14 cellular contexts compared by ENCODE assay signal in the genomic region with DNA sequence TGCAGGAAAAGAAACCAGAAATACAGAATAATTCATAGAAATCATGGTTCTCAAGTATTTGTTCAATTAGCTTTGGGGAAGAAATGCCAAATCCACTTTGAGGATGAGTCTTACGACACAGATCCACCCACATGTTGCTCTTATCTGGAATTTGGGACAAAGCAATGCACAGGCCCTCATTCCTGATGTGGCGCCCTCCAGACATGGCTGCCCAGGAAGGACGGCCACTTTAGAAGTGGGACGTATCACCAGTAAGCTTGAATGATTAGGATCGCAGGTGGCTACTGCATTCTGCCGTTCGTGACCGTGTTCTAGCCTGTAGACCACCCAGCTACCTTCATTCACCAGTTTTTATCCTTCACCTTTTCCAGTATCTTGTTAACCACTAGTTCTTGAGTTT. TPM values are rescaled to one million over a fixed set of nuclear protein-coding genes. Genes with fewer than 3 reads are reported as not detected.
A peak's percentile ranks its signal among the peaks of the same experiment; 100 is the strongest.
DNase-seq lines count a peak whose midpoint lies in the region; ATAC-seq and TF ChIP-seq lines count a peak whose summit lies in the region.
"Had no signal": no experiment of that assay in that cellular context is flagged by ENCODE, and none has a peak within 500 bp of the region (broad histone marks: within the 10 kb centered on the region; RNA-seq: fewer than 3 reads in every experiment).

No MANE protein-coding gene starts in this region.

- intact Hi-C loops in OCI-LY7 (cut with micrococcal nuclease; ENCODE audit: unreplicated experiment) (loop anchor here (2.0 to 10.0 kb wide), 4 partner anchors 33 to 338 kb away; a partner anchor contains a TSS), colonic mucosa (cut with DNase I) (no loop called here), left lung (cut with DNase I) (no loop called here)

- no peak overlapping the region for H3K9ac ChIP-seq in colonic mucosa (ENCODE audit: low read depth in 2 of 2, low read length in 2 of 2)

- H3K9me3 ChIP-seq in OCI-LY7 (ENCODE audit: low read length), result no peaks in the 10 kb centered on the region
- no peaks in the 10 kb centered on the region for H3K9me3 ChIP-seq in colonic mucosa
- no peaks in the 10 kb centered on the region for H3K9me3 ChIP-seq in left lung
- H3K9me3 ChIP-seq: uterus had no signal

- peak overlapping the region; percentile 89 for H3K27ac ChIP-seq in OCI-LY7 (ENCODE audit: low read depth, low read length, poor library complexity, severe bottlenecking)
- peak overlapping the region; percentile 67 for H3K27ac ChIP-seq in colonic mucosa
- H3K27ac ChIP-seq in left lung, result no peak overlapping the region
- H3K27ac ChIP-seq: uterus had no signal

- H3K36me3 Mint-ChIP-seq in activated T-cell treated with anti-CD3 and anti-CD28 coated beads, Interleukin-2, amount 50 U/mL, for 72 hours (ENCODE audit: insufficient read depth in 2 of 2), result peaks cover 12 to 42% of the 10 kb centered on the region in 2 donors

- H3K27ac Mint-ChIP-seq in activated T-cell treated with anti-CD3 and anti-CD28 coated beads, Interleukin-2, amount 50 U/mL, for 72 hours, result peak overlapping the region; percentile 99
- H3K27ac Mint-ChIP-seq in stimulated activated naive CD8-positive, alpha-beta T cell treated with anti-CD3 and anti-CD28 coated beads, Interleukin-15, amount 100 ng/mL, for 72 hours, result peak overlapping the region in 1 of 2 donors; percentile 98

- H3K9me3 Mint-ChIP-seq in activated T-cell treated with anti-CD3 and anti-CD28 coated beads, Interleukin-2, amount 50 U/mL, for 72 hours, result no peaks in the 10 kb centered on the region
- no peaks in the 10 kb centered on the region for H3K9me3 Mint-ChIP-seq in stimulated activated naive CD8-positive, alpha-beta T cell treated with anti-CD3 and anti-CD28 coated beads, Interleukin-15, amount 100 ng/mL, for 72 hours

- peak overlapping the region; percentile 94 for H3K4me2 ChIP-seq in OCI-LY7 (ENCODE audit: low read length)

- CTCF ChIA-PET in OCI-LY7 (lab: Charles Lee; ENCODE audit: unreplicated experiment), result interaction anchor here (0.8 to 1.3 kb wide), 2 partner anchors 14 to 120 kb away, joined by 3 to 7 read pairs; a partner anchor contains a TSS

- BruUV-seq in OCI-LY7 (replicated peaks; lab: Mats Ljungman, UMichigan), result no TSS peak

- no peaks in the 10 kb centered on the region for H3K9me2 ChIP-seq in OCI-LY7 (ENCODE audit: insufficient read depth, low read length)

- H3K27me3 ChIP-seq in colonic mucosa (no peaks in the 10 kb centered on the region), left lung (no peaks in the 10 kb centered on the region)
- H3K27me3 ChIP-seq: uterus had no signal

- H3K4me3 Mint-ChIP-seq in activated T-cell treated with anti-CD3 and anti-CD28 coated beads, Interleukin-2, amount 50 U/mL, for 72 hours, result peak overlapping the region; percentile 87 to 97
- H3K4me3 Mint-ChIP-seq in stimulated activated naive CD8-positive, alpha-beta T cell treated with anti-CD3 and anti-CD28 coated beads, Interleukin-15, amount 100 ng/mL, for 72 hours, result peak overlapping the region; percentile 84 to 88

- H3K4me1 Mint-ChIP-seq in activated T-cell treated with anti-CD3 and anti-CD28 coated beads, Interleukin-2, amount 50 U/mL, for 72 hours (ENCODE audit: low read depth), result peaks cover 84% of the 10 kb centered on the region
- peaks cover 90% of the 10 kb centered on the region for H3K4me1 Mint-ChIP-seq in stimulated activated naive CD8-positive, alpha-beta T cell treated with anti-CD3 and anti-CD28 coated beads, Interleukin-15, amount 100 ng/mL, for 72 hours

- no peak for ATAC-seq in activated T-cell treated with anti-CD3 and anti-CD28 coated beads, Interleukin-2, amount 50 U/mL, for 72 hours (replicated peaks in 1 of 2)
- ATAC-seq in stimulated activated naive CD8-positive, alpha-beta T cell treated with anti-CD3 and anti-CD28 coated beads, Interleukin-15, amount 100 ng/mL, for 72 hours, result no peak
- no peak for ATAC-seq in GM18511 (IDR thresholded peaks at IDR 0.05; ENCODE audit: unreplicated experiment)
- ATAC-seq in HG03135 (IDR thresholded peaks at IDR 0.05; ENCODE audit: unreplicated experiment), result no peak
- ATAC-seq in left lung, result no peak

- no peak for TF ChIP-seq CTCF in OCI-LY7 (conservative IDR thresholded peaks at IDR 0.05; ENCODE audit: low read length)
- no peak for TF ChIP-seq CTCF in colonic mucosa (IDR thresholded peaks at IDR 0.05)
- TF ChIP-seq CTCF in left lung (IDR thresholded peaks at IDR 0.05), result no peak

- DNase-seq in activated T-cell treated with anti-CD3 and anti-CD28 coated beads, Interleukin-2, amount 50 U/mL, for 72 hours, result no peak
- no peak for DNase-seq in activated T-cell treated with anti-CD3 and anti-CD28 coated beads, Interleukin-2, amount 50 U/mL, for 1 hour
- DNase-seq in OCI-LY7 (ENCODE audit: low spot score) (no peak), colonic mucosa (no peak), left lung (no peak)
- DNase-seq in stimulated activated naive CD8-positive, alpha-beta T cell treated with anti-CD3 and anti-CD28 coated beads, Interleukin-15, amount 100 ng/mL, for 72 hours, result no peak
- DNase-seq: amygdala, dermis blood vessel endothelial cell, GOT3, posterior cingulate gyrus, uterus had no signal

- no peaks in the 10 kb centered on the region for H3K27me3 Mint-ChIP-seq in activated T-cell treated with anti-CD3 and anti-CD28 coated beads, Interleukin-2, amount 50 U/mL, for 72 hours (ENCODE audit: low read depth)
- H3K27me3 Mint-ChIP-seq in stimulated activated naive CD8-positive, alpha-beta T cell treated with anti-CD3 and anti-CD28 coated beads, Interleukin-15, amount 100 ng/mL, for 72 hours, result no peaks in the 10 kb centered on the region

- H3K36me3 ChIP-seq in OCI-LY7 (ENCODE audit: insufficient read depth, low read length) (peaks cover 30% of the 10 kb centered on the region), colonic mucosa (no peaks in the 10 kb centered on the region), left lung (peaks cover 0 to 9% of the 10 kb centered on the region in 2 donors)
- H3K36me3 ChIP-seq: uterus had no signal

- H3K79me2 ChIP-seq in OCI-LY7 (ENCODE audit: insufficient read depth, low read depth, low read length), result no peaks in the 10 kb centered on the region; the same call in 1 of the 2 replicates

- H3K4me3 ChIP-seq in OCI-LY7 (ENCODE audit: low read depth, low read length, poor library complexity, severe bottlenecking), result peak overlapping the region; percentile 65
- H3K4me3 ChIP-seq in colonic mucosa, result no peak overlapping the region
- no peak overlapping the region for H3K4me3 ChIP-seq in left lung
- H3K4me3 ChIP-seq: uterus had no signal

- H4K20me1 ChIP-seq in OCI-LY7 (ENCODE audit: insufficient read depth, low read length), result no peaks in the 10 kb centered on the region

- peak overlapping the region; percentile 75; the same call in 1 of the 2 replicates for H2AFZ ChIP-seq in OCI-LY7 (ENCODE audit: low read length)

- H3K4me1 ChIP-seq in OCI-LY7 (ENCODE audit: insufficient read depth, low read length, poor library complexity, severe bottlenecking), result peaks cover 76% of the 10 kb centered on the region
- no peaks in the 10 kb centered on the region for H3K4me1 ChIP-seq in colonic mucosa
- H3K4me1 ChIP-seq in left lung, result peaks cover 0 to 20% of the 10 kb centered on the region in 2 donors
- H3K4me1 ChIP-seq: uterus had no signal

- POLR2A ChIA-PET in OCI-LY7 (lab: Charles Lee), result interaction anchor here (0.5 to 2.8 kb wide), 16 partner anchors 9 to 385 kb away, joined by 3 to 21 read pairs (median 4); a partner anchor contains a TSS

RNA-seq across cellular contexts. Expression of a gene that starts 20.1 kb away (rescaled TPM):
- 1 to 10 TPM in 1 of 2 donors, under 1 TPM in 1; 0.76 to 1.3 TPM for total RNA-seq in activated T-cell treated with anti-CD3 and anti-CD28 coated beads, Interleukin-2, amount 50 U/mL, for 72 hours
- 0.95 and 1.1 TPM in 2 replicates for total RNA-seq in OCI-LY7 (2014; rRNA removed; shearing (Covaris generic))
- 0.99 and 1.0 TPM in 2 replicates for total RNA-seq in OCI-LY7 (2022)
- total RNA-seq in colonic mucosa, result 1 to 10 TPM in 1 of 2 donors, under 1 TPM in 1; 0.72 to 2.7 TPM
- total RNA-seq in left lung, result 1 to 10 TPM; 5.4 to 7.8 TPM
- total RNA-seq: dermis blood vessel endothelial cell, SK-MEL-5 had no signal

RNA-seq across cellular contexts. Expression of a gene that starts 33.1 kb away (rescaled TPM):
- total RNA-seq in activated T-cell treated with anti-CD3 and anti-CD28 coated beads, Interleukin-2, amount 50 U/mL, for 72 hours, result 100 to 1,000 TPM; 103 to 151 TPM
- 13.0 and 22.9 TPM in 2 replicates for total RNA-seq in OCI-LY7 (2014; rRNA removed; shearing (Covaris generic))
- total RNA-seq in OCI-LY7 (2022) (47.8 and 57.2 TPM in 2 replicates), colonic mucosa (10 to 100 TPM; 12.6 to 15.1 TPM), left lung (10 to 100 TPM; 14.9 to 15.1 TPM)

Comparison
In these comparisons a context has a peak if more than half of its experiments do, and no peak if none do; other contexts are left out.
1. H3K27ac ChIP-seq: peak in OCI-LY7 (single experiment) and colonic mucosa (single experiment); none in left lung (0 of 2).